Comparison of ENCODE assay signal across 15 cellular contexts in the genomic region with DNA sequence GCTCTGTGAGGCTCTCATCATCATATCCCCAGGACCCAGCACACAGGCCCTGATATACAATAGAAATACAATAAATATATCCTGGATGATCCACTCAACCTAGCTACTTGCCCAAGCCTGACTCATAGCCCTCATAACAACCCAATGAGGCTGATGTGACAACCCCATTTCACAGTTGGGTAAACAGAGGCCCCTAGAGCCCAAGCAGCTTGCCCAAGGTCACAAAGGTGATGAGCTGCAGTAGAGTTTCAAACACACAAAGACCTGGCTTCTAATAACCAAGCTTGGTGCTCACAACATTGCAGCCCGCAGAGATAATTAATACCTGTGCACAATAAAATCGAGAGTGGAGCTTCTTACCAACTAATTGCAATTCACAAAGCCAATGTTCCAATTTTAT.
DNase-seq lines count a peak whose midpoint lies in the region; TF ChIP-seq lines count a peak whose summit lies in the region.
"Had no signal": no experiment of that assay in that cellular context is flagged by ENCODE, and none has a peak within 500 bp of the region (broad histone marks: within the 10 kb centered on the region; RNA-seq: fewer than 3 reads in every experiment).

No MANE protein-coding gene starts in this region.

- TF ChIP-seq CTCF in neutrophil (IDR thresholded peaks at IDR 0.05): no peak

- H3K9me3 ChIP-seq in neutrophil: no peaks in the 10 kb centered on the region
- H3K9me3 ChIP-seq: SK-N-SH had no signal

- H3K27me3 ChIP-seq in neutrophil: no peaks in the 10 kb centered on the region

- H3K4me1 ChIP-seq in neutrophil (ENCODE audit: control insufficient read depth in 1 of 2, insufficient read depth in 1 of 2, low read depth in 1 of 2, low read length in 1 of 2): peaks cover 65 to 85% of the 10 kb centered on the region in 2 experiments

- no peak overlapping the region for H3K4me3 ChIP-seq in neutrophil (ENCODE audit: low read depth in 1 of 2, low read length in 1 of 2)

- peak overlapping the region; percentile 98 for H3K4me3 Mint-ChIP-seq in activated naive CD8-positive, alpha-beta T cell

- no peaks in the 10 kb centered on the region for H3K27me3 Mint-ChIP-seq in activated naive CD8-positive, alpha-beta T cell

- H3K36me3 ChIP-seq in neutrophil: peaks cover 46% of the 10 kb centered on the region

- peak overlapping the region; percentile 100 for H3K27ac Mint-ChIP-seq in activated naive CD8-positive, alpha-beta T cell

- H3K9me3 Mint-ChIP-seq in activated naive CD8-positive, alpha-beta T cell (ENCODE audit: low read depth): no peaks in the 10 kb centered on the region

- H3K27ac ChIP-seq in neutrophil (peak overlapping the region; percentile 98), substantia nigra (ENCODE audit: low read depth, low read length, poor library complexity, severe bottlenecking) (no peak overlapping the region)

- H3K36me3 Mint-ChIP-seq in activated naive CD8-positive, alpha-beta T cell: peaks cover 4% of the 10 kb centered on the region

- DNase-seq in NK-92 treated with Interleukin-12 subunit alpha and Interleukin-12 subunit beta, amount 100 ng/mL, for 24 hours (lab: John Stamatoyannopoulos, UW): peak; percentile 31
- DNase-seq in NK-92 (lab: John Stamatoyannopoulos, UW; ENCODE audit: unreplicated experiment): no peak
- DNase-seq in NAMALWA (ENCODE audit: low spot score): peak; percentile 41
- no peak for DNase-seq in substantia nigra (lab: John Stamatoyannopoulos, UW)
- no peak for DNase-seq in NCI-H1436 treated with DMSO at 0.1 percent for 48 hours (lab: John Stamatoyannopoulos, UW)
- no peak for DNase-seq in NCI-H524 treated with DMSO at 0.1 percent for 48 hours (lab: John Stamatoyannopoulos, UW)
- DNase-seq: activated CD4-positive, alpha-beta T cell treated with anti-CD3 and anti-CD28 coated beads for 4 hours; effector CD4-positive, alpha-beta T cell; foreskin melanocyte; kidney; NCI-H1105; NCI-H774; SK-N-SH had no signal

- peaks cover 77% of the 10 kb centered on the region for H3K4me1 Mint-ChIP-seq in activated naive CD8-positive, alpha-beta T cell (ENCODE audit: low read depth)

Comparison
In these comparisons a context has a peak if more than half of its experiments do, and no peak if none do; other contexts are left out.
1. DNase-seq: peak in NK-92 treated with Interleukin-12 subunit alpha and Interleukin-12 subunit beta, amount 100 ng/mL, for 24 hours (single experiment) and NAMALWA (single experiment); none in NK-92 (single experiment), substantia nigra (0 of 49), NCI-H1436 treated with DMSO at 0.1 percent for 48 hours (single experiment) and NCI-H524 treated with DMSO at 0.1 percent for 48 hours (single experiment).